In the genomic region with DNA sequence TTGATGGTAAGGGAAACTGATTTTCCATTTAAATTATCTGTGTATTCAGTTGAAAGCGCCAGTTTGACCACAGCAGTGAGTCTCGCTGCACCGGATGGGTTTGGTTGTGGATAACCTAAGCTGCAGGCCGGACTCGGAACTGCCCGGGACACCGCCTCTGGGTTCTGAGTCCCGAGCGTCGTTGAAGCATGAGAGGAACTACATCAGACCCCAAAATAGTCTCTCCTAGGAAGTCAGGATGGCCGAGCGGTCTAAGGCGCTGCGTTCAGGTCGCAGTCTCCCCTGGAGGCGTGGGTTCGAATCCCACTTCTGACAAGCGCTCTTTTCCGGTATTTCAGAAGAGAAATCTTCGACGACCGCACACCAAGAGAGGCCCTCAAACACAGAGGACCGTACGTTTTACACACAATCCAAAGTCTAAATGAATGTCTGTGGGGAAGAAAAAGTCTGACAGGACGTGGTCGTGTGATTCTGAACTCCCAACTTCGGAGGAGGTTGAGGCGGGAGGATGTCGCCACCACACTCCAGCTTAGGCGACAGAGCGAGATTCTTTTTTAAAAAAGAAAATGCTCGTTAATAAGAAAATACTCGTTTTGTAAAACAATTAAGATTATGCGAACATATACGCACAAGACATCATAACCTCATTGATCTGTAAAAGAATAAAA, we compare ENCODE assay signal across 8 cellular contexts. TPM values are rescaled to one million over a fixed set of nuclear protein-coding genes. Genes with fewer than 3 reads are reported as not detected.
DNase-seq lines count a peak whose midpoint lies in the region; ATAC-seq and TF ChIP-seq lines count a peak whose summit lies in the region.

No MANE protein-coding gene starts in this region.

- peak; percentile 93 for DNase-seq in AG04450 (ENCODE audit: low read depth, low spot score)
- peak; percentile 96 to 98 for DNase-seq in NCI-H524 (lab: John Stamatoyannopoulos, UW)
- DNase-seq in activated CD4-positive, alpha-beta T cell treated with anti-CD3 and anti-CD28 coated beads for 48 hours: peak; percentile 90
- peak; percentile 95 for DNase-seq in coronary artery (ENCODE audit: low spot score)
- peak; percentile 93 for DNase-seq in left kidney (ENCODE audit: low read depth, low spot score)
- peak; percentile 88 for DNase-seq in stimulated activated CD4-positive, alpha-beta T cell treated with anti-CD3 and anti-CD28 coated beads, Interleukin-1b, Interleukin-23, amount 100 ng/mL, for 48 hours

- TF ChIP-seq CTCF in AG04450 (IDR thresholded peaks at IDR 0.05; ENCODE audit: low read depth, low read length) (no peak), coronary artery (IDR thresholded peaks at IDR 0.05) (peak; percentile 7)

- CTCF ChIA-PET in AG04450 (lab: Charles Lee): interaction anchor here (0.6 to 8.8 kb wide), 18 partner anchors 9 to 290 kb away, joined by 3 to 286 read pairs (median 4); partner anchors contain the start of gene PSME3IP1

- ATAC-seq in GM19025 (IDR thresholded peaks at IDR 0.05; ENCODE audit: low read depth, unreplicated experiment) (peak; percentile 41), HG03196 (IDR thresholded peaks at IDR 0.05; ENCODE audit: unreplicated experiment) (peak; percentile 47)

- H3K27me3 ChIP-seq in AG04450 (ENCODE audit: control insufficient read depth, insufficient read depth, low read length): peaks cover 17% of the 10 kb centered on the region

- peak overlapping the region; percentile 78 for H3K27ac ChIP-seq in AG04450 (ENCODE audit: low read depth, low read length)
- peak overlapping the region; percentile 88 to 94 for H3K27ac ChIP-seq in coronary artery

- H3K4me3 ChIP-seq in AG04450 (ENCODE audit: low read depth, low read length) (peak overlapping the region; percentile 65), coronary artery (peak overlapping the region; percentile 66)

- POLR2A ChIA-PET in AG04450 (lab: Yijun Ruan, JAX): interaction anchor here (0.5 to 1.7 kb wide), 4 partner anchors 26 to 147 kb away, joined by 3 to 5 read pairs (median 4); partner anchors contain the start of genes ARL2BP, CIAPIN1 and COQ9

- H3K9me3 ChIP-seq in AG04450 (ENCODE audit: control insufficient read depth, insufficient read depth, low read length): no peaks in the 10 kb centered on the region

RNA-seq across cellular contexts. Expression of gene PLLP, which starts 15.4 kb away (rescaled TPM):
- 0.06 and 0.10 TPM in 2 replicates for polyA plus RNA-seq in AG04450 (2011; rRNA removed)
- not detected in 2 replicates for polyA minus RNA-seq in AG04450 (2011; rRNA and poly(A)+ RNA removed)

RNA-seq across cellular contexts. Expression of gene ARL2BP, which starts 54.8 kb away (rescaled TPM):
- polyA plus RNA-seq in AG04450 (2011; rRNA removed): 84.7 and 107 TPM in 2 replicates
- 41.9 and 52.2 TPM in 2 replicates for polyA minus RNA-seq in AG04450 (2011; rRNA and poly(A)+ RNA removed)

RNA-seq across cellular contexts. Expression of gene CCL22, which starts 58.7 kb away (rescaled TPM):
- polyA plus RNA-seq in AG04450 (2011; rRNA removed): not detected in 2 replicates
- not detected in 2 replicates for polyA minus RNA-seq in AG04450 (2011; rRNA and poly(A)+ RNA removed)

Comparison
In these comparisons a context has a peak if more than half of its experiments do, and no peak if none do; other contexts are left out.
1. Peak in every context shown above with its lines: DNase-seq, ATAC-seq, H3K4me3 ChIP-seq and H3K27ac ChIP-seq.